In the genomic region with DNA sequence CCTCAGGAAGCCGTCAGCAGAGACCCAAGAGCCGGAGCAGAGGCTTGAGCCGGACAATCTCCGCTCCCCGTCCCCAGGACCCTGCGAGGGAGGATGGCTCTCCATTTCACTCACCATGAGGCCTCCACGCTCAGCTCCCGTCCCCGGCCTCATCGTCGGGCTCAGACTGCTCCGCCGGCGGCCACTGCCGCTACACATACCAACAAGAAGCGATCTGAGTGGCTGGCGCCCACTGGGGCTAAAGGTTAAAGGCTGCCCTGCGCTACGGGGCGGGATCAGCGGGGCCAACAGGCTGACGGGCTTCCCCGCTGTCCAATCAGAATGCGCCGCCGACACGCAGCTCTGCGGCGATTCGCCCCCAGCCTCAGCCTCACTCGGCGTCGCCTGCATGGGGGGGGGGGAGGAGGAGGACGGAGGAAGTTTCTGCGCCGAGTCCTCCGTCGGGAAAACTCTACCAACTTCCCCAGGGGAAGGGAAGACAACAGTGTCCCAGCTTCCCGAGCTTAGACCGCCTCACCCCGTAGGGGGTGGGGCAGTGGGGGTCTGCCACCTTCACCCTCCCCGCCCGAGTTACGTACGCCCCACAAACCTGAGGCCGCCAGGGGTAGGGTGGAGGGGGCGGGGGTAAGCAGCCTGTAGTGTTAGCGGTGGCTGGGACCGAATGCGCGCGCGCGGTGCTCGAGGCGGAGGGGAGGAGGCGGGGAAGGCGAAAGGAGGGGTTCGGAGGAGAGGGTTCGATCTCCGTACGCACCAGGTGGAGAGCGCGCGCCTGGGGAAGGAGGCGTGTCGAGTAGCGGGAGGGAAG, we compare ENCODE assay signal across 7 cellular contexts. TPM values are rescaled to one million over a fixed set of nuclear protein-coding genes. Genes with fewer than 3 reads are reported as not detected.
DNase-seq lines count a peak whose midpoint lies in the region; ATAC-seq, FAIRE-seq and TF ChIP-seq lines count a peak whose summit lies in the region.

A gene (minus strand): TSS at position 220 of the 805 bp plus-strand sequence. CDS start 22 bp downstream, at position 198.

- DNase-seq in GM18507 (ENCODE audit: extremely low spot score, insufficient read length, low read depth) (peak; percentile 94), NCI-H2029 treated with DMSO at 0.1 percent for 48 hours (lab: John Stamatoyannopoulos, UW) (peak; percentile 84), T-helper 9 cell (peak; percentile 99), astrocyte of the cerebellum (ENCODE audit: low read depth) (peak; percentile 93), hepatic stellate cell (ENCODE audit: low spot score) (peak; percentile 96), renal cortical epithelial cell (ENCODE audit: low read depth) (peak; percentile 92)

- in situ Hi-C loops in astrocyte of the cerebellum (cut with HindIII; ENCODE audit: low sequenced_read_pairs): no loop called here

- peak within 1 kb of the TSS; percentile 95 for H3K4me3 ChIP-seq in astrocyte of the cerebellum (ENCODE audit: low read depth, low read length)

- peak; percentile 64 for ATAC-seq in HG02981 (IDR thresholded peaks at IDR 0.05; ENCODE audit: unreplicated experiment)

- no peak for TF ChIP-seq CTCF in astrocyte of the cerebellum (IDR thresholded peaks at IDR 0.05; ENCODE audit: low read depth, low read length, missing control alignments)

- FAIRE-seq in GM18507 (lab: Jason Lieb, UNC): peak; percentile 98

RNA-seq across cellular contexts. Expression of the gene that starts here (rescaled TPM):
- 152 and 205 TPM in 2 replicates for total RNA-seq in renal cortical epithelial cell

Comparison
In these comparisons a context has a peak if more than half of its experiments do, and no peak if none do; other contexts are left out.
1. Peak in every context shown above with its lines: DNase-seq, ATAC-seq and H3K4me3 ChIP-seq.